In the genomic region with DNA sequence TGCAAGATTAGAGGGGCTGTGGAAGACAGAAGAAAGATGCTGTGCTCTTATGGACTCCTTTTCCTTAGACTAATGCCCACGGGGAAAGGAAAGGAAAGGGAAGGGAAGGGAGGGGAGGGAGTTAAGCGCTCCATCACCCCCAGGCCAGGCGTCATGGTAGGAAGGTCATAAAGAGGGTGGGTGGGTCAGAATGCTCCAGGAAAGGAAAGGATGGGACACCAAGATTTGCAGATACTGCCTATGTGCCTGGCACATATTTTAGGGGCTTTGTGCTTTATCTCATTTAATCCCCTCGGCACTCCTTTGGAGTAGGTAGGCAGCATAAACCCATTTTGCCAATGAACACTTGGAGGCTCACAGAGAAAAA, we compare ENCODE assay signal across 8 cellular contexts. TPM values are rescaled to one million over a fixed set of nuclear protein-coding genes. Genes with fewer than 3 reads are reported as not detected.
DNase-seq lines count a peak whose midpoint lies in the region; ATAC-seq and TF ChIP-seq lines count a peak whose summit lies in the region.

No MANE protein-coding gene starts in this region.

- H3K9ac ChIP-seq in DND-41 (ENCODE audit: low read depth, low read length) (peak overlapping the region; percentile 50; the same call in 1 of the 2 replicates), rectal smooth muscle tissue (ENCODE audit: low read length) (no peak overlapping the region)

- peak overlapping the region in 1 of 2 experiments; percentile 56; a peak in 2 of 4 replicates for H3K4me3 ChIP-seq in DND-41 (ENCODE audit: low read depth in 1 of 2, low read length in 2 of 2)
- peak overlapping the region; percentile 58 for H3K4me3 ChIP-seq in fibroblast of villous mesenchyme (ENCODE audit: low read depth, low read length)
- H3K4me3 ChIP-seq in rectal smooth muscle tissue (ENCODE audit: low read length) = peak overlapping the region; percentile 63

- H3K27me3 ChIP-seq in DND-41 (ENCODE audit: insufficient read depth, low read length, poor library complexity) (peaks cover 10% of the 10 kb centered on the region), rectal smooth muscle tissue (ENCODE audit: control insufficient read depth, insufficient read depth, low read length) (no peaks in the 10 kb centered on the region)

- H3K27ac ChIP-seq in DND-41 (ENCODE audit: low read length) (no peak overlapping the region), RWPE1 (peak overlapping the region; percentile 48; the same call in 1 of the 2 replicates), rectal smooth muscle tissue (ENCODE audit: low read depth, low read length) (no peak overlapping the region)

- no peaks in the 10 kb centered on the region for H3K36me3 ChIP-seq in DND-41 (ENCODE audit: insufficient read depth, low read length)
- H3K36me3 ChIP-seq in rectal smooth muscle tissue (ENCODE audit: control insufficient read depth, insufficient read depth, low read length) = no peaks in the 10 kb centered on the region

- H2AFZ ChIP-seq in DND-41 (ENCODE audit: low read depth, low read length) = peak overlapping the region; percentile 73

- no peaks in the 10 kb centered on the region for H3K79me2 ChIP-seq in DND-41 (ENCODE audit: insufficient read depth, low read length)

- POLR2A ChIA-PET in RWPE1 (lab: Yijun Ruan, JAX; ENCODE audit: low non-redundant PET) = no interaction called here

- peaks cover 9% of the 10 kb centered on the region for H3K4me1 ChIP-seq in DND-41 (ENCODE audit: insufficient read depth, low read length)
- no peaks in the 10 kb centered on the region for H3K4me1 ChIP-seq in rectal smooth muscle tissue (ENCODE audit: control insufficient read depth, insufficient read depth, low read length)

- no peaks in the 10 kb centered on the region for H3K9me3 ChIP-seq in DND-41 (ENCODE audit: insufficient read depth, low read length, severe bottlenecking)

- CTCF ChIA-PET in RWPE1 (lab: Yijun Ruan, JAX) = interaction anchor here (0.6 to 5.8 kb wide), 14 partner anchors 9 to 367 kb away, joined by 3 to 40 read pairs (median 4); no protein-coding TSS in a partner anchor

- ATAC-seq in DND-41 (ENCODE audit: insufficient read depth, low read depth) = no peak
- no peak for ATAC-seq in GM18861 (IDR thresholded peaks at IDR 0.05; ENCODE audit: unreplicated experiment)
- no peak for ATAC-seq in HG03025 (IDR thresholded peaks at IDR 0.05; ENCODE audit: low FRiP score, unreplicated experiment)

- H4K20me1 ChIP-seq in DND-41 (ENCODE audit: insufficient read depth, low read length) = no peaks in the 10 kb centered on the region

- TF ChIP-seq CTCF in DND-41 (IDR thresholded peaks at IDR 0.05; ENCODE audit: borderline replicate concordance, extremely low read depth, low read length, poor library complexity, severe bottlenecking) (no peak), RWPE1 (conservative IDR thresholded peaks at IDR 0.05; ENCODE audit: low read depth) (no peak), fibroblast of villous mesenchyme (IDR thresholded peaks at IDR 0.05; ENCODE audit: insufficient read depth, low read depth, low read length) (no peak)

- no peak for DNase-seq in DND-41
- DNase-seq in RWPE1 (ENCODE audit: low spot score) = no peak
- no peak for DNase-seq in fibroblast of villous mesenchyme (ENCODE audit: low read depth)
- no peak for DNase-seq in glomerular visceral epithelial cell (ENCODE audit: extremely low spot score)
- no peak for DNase-seq in D341Med (ENCODE audit: low spot score)

- peak overlapping the region; percentile 84 for H3K4me2 ChIP-seq in DND-41 (ENCODE audit: insufficient read depth, low read length)

RNA-seq across cellular contexts. Expression of gene MAB21L3, which starts 41.4 kb away (rescaled TPM):
- under 0.01 TPM in 2 replicates for total RNA-seq in fibroblast of villous mesenchyme
